ENCODE assay signal across 8 cellular contexts in genomic region chr6:7339007-7339732, GRCh38. TPM values are rescaled to one million over a fixed set of nuclear protein-coding genes. Genes with fewer than 3 reads are reported as not detected.
A peak's percentile ranks its signal among the peaks of the same experiment; 100 is the strongest.
DNase-seq lines count a peak whose midpoint lies in the region; ATAC-seq and TF ChIP-seq lines count a peak whose summit lies in the region.
"Not testable (repeated sequence)": the region's sequence is repeated elsewhere in the genome, so short reads cannot be mapped to it uniquely, and the experiment has no call there.

No MANE protein-coding gene starts in this region.

- not testable (repeated sequence) for H3K27ac Mint-ChIP-seq in MCF 10A (ENCODE audit: low read depth, unreplicated experiment); memory B cell; stimulated activated naive CD8-positive, alpha-beta T cell treated with anti-CD3 and anti-CD28 coated beads, Interleukin-15, amount 100 ng/mL, for 72 hours
- H3K27ac Mint-ChIP-seq in glutamatergic neuron (ENCODE audit: unreplicated experiment): peak overlapping the region; percentile 6

- not testable (repeated sequence) for H3K4me3 Mint-ChIP-seq in MCF 10A (ENCODE audit: unreplicated experiment); glutamatergic neuron (ENCODE audit: unreplicated experiment); memory B cell; stimulated activated naive CD8-positive, alpha-beta T cell treated with anti-CD3 and anti-CD28 coated beads, Interleukin-15, amount 100 ng/mL, for 72 hours

- TF ChIP-seq CTCF in MCF 10A (IDR thresholded peaks at IDR 0.05; ENCODE audit: unreplicated experiment): not testable (repeated sequence)
- TF ChIP-seq CTCF in glutamatergic neuron (IDR thresholded peaks at IDR 0.05; ENCODE audit: partially characterized antibody, unreplicated experiment): peak; percentile 20

- H3K9me3 Mint-ChIP-seq in MCF 10A (ENCODE audit: unreplicated experiment); glutamatergic neuron (ENCODE audit: unreplicated experiment); memory B cell; stimulated activated naive CD8-positive, alpha-beta T cell treated with anti-CD3 and anti-CD28 coated beads, Interleukin-15, amount 100 ng/mL, for 72 hours: not testable (repeated sequence)

- intact Hi-C loops in MCF 10A (cut with micrococcal nuclease): not testable (repeated sequence)

- CTCF ChIA-PET in MCF 10A (lab: Yijun Ruan, JAX): not testable (repeated sequence)

- POLR2A ChIA-PET in MCF 10A (lab: Yijun Ruan, JAX): interaction anchor here (0.6 to 2.3 kb wide), 2 partner anchors 51 to 1062 kb away, joined by 3 to 6 read pairs; partner anchors contain the start of genes CAGE1 and RIOK1

- not testable (repeated sequence) for BruUV-seq in MCF 10A (replicated peaks; lab: Mats Ljungman, UMichigan)

- H3K36me3 ChIP-seq in H7 (replicated peaks; ENCODE audit: control insufficient read depth, insufficient read depth, low read length): not testable (repeated sequence)

- peak; percentile 64 for ATAC-seq in memory B cell (ENCODE audit: low read depth)
- ATAC-seq in stimulated activated naive CD8-positive, alpha-beta T cell treated with anti-CD3 and anti-CD28 coated beads, Interleukin-15, amount 100 ng/mL, for 72 hours: peak; percentile 59

- H3K36me3 Mint-ChIP-seq in MCF 10A (ENCODE audit: insufficient read depth, unreplicated experiment); glutamatergic neuron (ENCODE audit: unreplicated experiment); memory B cell: not testable (repeated sequence)

- H3K4me1 Mint-ChIP-seq in MCF 10A (ENCODE audit: insufficient read depth, unreplicated experiment); glutamatergic neuron (ENCODE audit: low read depth, unreplicated experiment); memory B cell; stimulated activated naive CD8-positive, alpha-beta T cell treated with anti-CD3 and anti-CD28 coated beads, Interleukin-15, amount 100 ng/mL, for 72 hours: not testable (repeated sequence)

- DNase-seq in DMS53 (lab: John Stamatoyannopoulos, UW) (peak; percentile 49), H7 (peak; percentile 72), MV-4-11 (lab: John Stamatoyannopoulos, UW) (peak; percentile 40), SHP77 (lab: John Stamatoyannopoulos, UW) (peak; percentile 40 to 41), MCF 10A (ENCODE audit: unreplicated experiment) (peak; percentile 3), glutamatergic neuron (peak; percentile 31)
- DNase-seq in memory B cell (ENCODE audit: low spot score in 2 of 2); stimulated activated naive CD8-positive, alpha-beta T cell treated with anti-CD3 and anti-CD28 coated beads, Interleukin-15, amount 100 ng/mL, for 72 hours: not testable (repeated sequence)

- not testable (repeated sequence) for H3K27me3 ChIP-seq in H7 (ENCODE audit: control insufficient read depth, insufficient read depth, low read length)

- not testable (repeated sequence) for H3K27me3 Mint-ChIP-seq in MCF 10A (ENCODE audit: insufficient read depth, unreplicated experiment); glutamatergic neuron (ENCODE audit: unreplicated experiment); stimulated activated naive CD8-positive, alpha-beta T cell treated with anti-CD3 and anti-CD28 coated beads, Interleukin-15, amount 100 ng/mL, for 72 hours
- H3K27me3 Mint-ChIP-seq in memory B cell: peaks cover 16% of the 10 kb centered on the region

- H3K4me3 ChIP-seq in H7 (ENCODE audit: insufficient read depth, low read depth, low read length): not testable (repeated sequence)

RNA-seq across cellular contexts. Expression of gene SSR1, which starts 26.2 kb away (rescaled TPM):
- 49.6 and 55.3 TPM in 2 replicates for total RNA-seq in H7 (2014; rRNA removed; shearing (Covaris generic))
- total RNA-seq in MCF 10A (2022) (318 and 396 TPM in 2 replicates), glutamatergic neuron (ENCODE audit: unreplicated experiment) (113 TPM)

RNA-seq across cellular contexts. Expression of gene CAGE1, which starts 50.4 kb away (rescaled TPM):
- 0.11 and 0.21 TPM in 2 replicates for total RNA-seq in H7 (2014; rRNA removed; shearing (Covaris generic))
- 0.33 and 0.47 TPM in 2 replicates for total RNA-seq in MCF 10A (2022)
- total RNA-seq in glutamatergic neuron (ENCODE audit: unreplicated experiment): not detected

RNA-seq across cellular contexts. Expression of gene RIOK1, which starts 50.4 kb away (rescaled TPM):
- 27.3 and 34.0 TPM in 2 replicates for total RNA-seq in H7 (2014; rRNA removed; shearing (Covaris generic))
- total RNA-seq in MCF 10A (2022): 34.2 and 40.9 TPM in 2 replicates
- 24.9 TPM for total RNA-seq in glutamatergic neuron (ENCODE audit: unreplicated experiment)
